1 cellular context compared by ENCODE assay signal in genomic region chr14:64910847-64911495, GRCh38.
TF ChIP-seq lines count a peak whose summit lies in the region.

No MANE protein-coding gene starts in this region.

TF ChIP-seq in liver, 16 proteins besides CTCF, POLR2A, EP300 and RAD21 (continued from another document):
- TF ChIP-seq, protein P1, sequence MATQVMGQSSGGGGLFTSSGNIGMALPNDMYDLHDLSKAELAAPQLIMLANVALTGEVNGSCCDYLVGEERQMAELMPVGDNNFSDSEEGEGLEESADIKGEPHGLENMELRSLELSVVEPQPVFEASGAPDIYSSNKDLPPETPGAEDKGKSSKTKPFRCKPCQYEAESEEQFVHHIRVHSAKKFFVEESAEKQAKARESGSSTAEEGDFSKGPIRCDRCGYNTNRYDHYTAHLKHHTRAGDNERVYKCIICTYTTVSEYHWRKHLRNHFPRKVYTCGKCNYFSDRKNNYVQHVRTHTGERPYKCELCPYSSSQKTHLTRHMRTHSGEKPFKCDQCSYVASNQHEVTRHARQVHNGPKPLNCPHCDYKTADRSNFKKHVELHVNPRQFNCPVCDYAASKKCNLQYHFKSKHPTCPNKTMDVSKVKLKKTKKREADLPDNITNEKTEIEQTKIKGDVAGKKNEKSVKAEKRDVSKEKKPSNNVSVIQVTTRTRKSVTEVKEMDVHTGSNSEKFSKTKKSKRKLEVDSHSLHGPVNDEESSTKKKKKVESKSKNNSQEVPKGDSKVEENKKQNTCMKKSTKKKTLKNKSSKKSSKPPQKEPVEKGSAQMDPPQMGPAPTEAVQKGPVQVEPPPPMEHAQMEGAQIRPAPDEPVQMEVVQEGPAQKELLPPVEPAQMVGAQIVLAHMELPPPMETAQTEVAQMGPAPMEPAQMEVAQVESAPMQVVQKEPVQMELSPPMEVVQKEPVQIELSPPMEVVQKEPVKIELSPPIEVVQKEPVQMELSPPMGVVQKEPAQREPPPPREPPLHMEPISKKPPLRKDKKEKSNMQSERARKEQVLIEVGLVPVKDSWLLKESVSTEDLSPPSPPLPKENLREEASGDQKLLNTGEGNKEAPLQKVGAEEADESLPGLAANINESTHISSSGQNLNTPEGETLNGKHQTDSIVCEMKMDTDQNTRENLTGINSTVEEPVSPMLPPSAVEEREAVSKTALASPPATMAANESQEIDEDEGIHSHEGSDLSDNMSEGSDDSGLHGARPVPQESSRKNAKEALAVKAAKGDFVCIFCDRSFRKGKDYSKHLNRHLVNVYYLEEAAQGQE (IDR thresholded peaks at IDR 0.05) = no peak
- TF ChIP-seq GABPA (IDR thresholded peaks at IDR 0.05 in 1 of 2, conservative IDR thresholded peaks at IDR 0.05 in 1 of 2) (no peak), NR2F2 (IDR thresholded peaks at IDR 0.05) (no peak), FOXA2 (IDR thresholded peaks at IDR 0.05) (no peak), MAX (IDR thresholded peaks at IDR 0.05) (no peak), FOXA1 (IDR thresholded peaks at IDR 0.05) (no peak), HNF4G (IDR thresholded peaks at IDR 0.05) (no peak), EGR1 (IDR thresholded peaks at IDR 0.05; ENCODE audit: low read depth in 2 of 2) (no peak)
